Comparison of ENCODE assay signal across 19 cellular contexts in the genomic region with DNA sequence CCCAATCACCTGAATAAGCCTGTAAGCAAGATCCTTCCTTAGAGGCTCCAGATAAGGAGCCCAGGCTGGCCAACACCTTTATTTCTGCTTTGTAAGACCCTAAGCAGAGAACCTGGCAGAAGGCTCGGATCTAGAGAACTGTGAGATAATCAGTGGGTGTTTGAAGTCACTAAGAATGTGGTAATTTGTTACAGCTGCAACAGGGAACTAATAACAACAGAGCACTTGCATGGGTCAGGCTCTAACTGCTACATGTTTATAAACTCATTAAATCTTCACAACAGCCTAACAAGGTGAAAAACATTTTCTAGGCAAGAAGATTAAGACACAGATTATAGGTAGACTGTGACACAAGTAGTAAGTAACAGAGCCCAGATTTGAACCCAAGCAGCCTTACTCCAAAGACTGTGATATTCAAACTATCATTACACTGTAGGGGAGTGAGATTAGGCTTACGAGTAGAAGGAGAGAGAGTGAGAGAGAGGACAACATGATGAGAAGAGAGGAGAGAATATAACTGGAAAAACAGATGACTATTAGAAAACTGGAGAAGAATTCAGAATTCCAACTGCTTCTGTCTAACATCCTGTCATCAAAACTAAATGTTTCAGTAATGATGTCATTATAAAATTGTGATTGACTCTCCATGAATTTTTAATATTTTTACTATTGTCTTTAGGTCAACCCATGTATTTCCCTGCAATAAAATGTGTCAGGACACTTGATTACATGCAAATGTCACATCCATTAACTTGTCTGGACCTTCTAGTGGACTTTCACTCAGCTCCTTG.
"Had no signal": no experiment of that assay in that cellular context is flagged by ENCODE, and none has a peak within 500 bp of the region (broad histone marks: within the 10 kb centered on the region; RNA-seq: fewer than 3 reads in every experiment).

No MANE protein-coding gene starts in this region.

- H3K27me3 ChIP-seq: left lung, right atrium auricular region, upper lobe of left lung had no signal

- H3K9me3 Mint-ChIP-seq: activated naive CD8-positive, alpha-beta T cell treated with anti-CD3 and anti-CD28 coated beads for 36 hours; activated T-helper 1 cell treated with anti-CD3 and anti-CD28 coated beads, Interleukin-12 subunit alpha, Interleukin-12 subunit beta, Interleukin-2, Interleukin-4 antibody, amounts not matched to agents 30 ng/mL and 10 ng/mL and 1 ng/mL, durations not matched to agents 14 hours and 24 hours and 36 hours; stimulated activated naive CD8-positive, alpha-beta T cell treated with anti-CD3 and anti-CD28 coated beads, Interleukin-15, Interleukin-2, amounts not matched to agents 100 ng/mL and 50 ng/mL, for 24 hours had no signal

- H3K27ac ChIP-seq: left lung, right atrium auricular region, upper lobe of left lung had no signal

- ATAC-seq: activated CD4-positive, CD25-positive, alpha-beta regulatory T cell treated with anti-CD3 and anti-CD28 coated beads, Interleukin-2, amount 50 U/mL, for 24 hours; left lung; mucosa of descending colon; naive thymus-derived CD8-positive, alpha-beta T cell had no signal

- H3K4me3 Mint-ChIP-seq: activated naive CD8-positive, alpha-beta T cell treated with anti-CD3 and anti-CD28 coated beads for 36 hours; activated T-helper 1 cell treated with anti-CD3 and anti-CD28 coated beads, Interleukin-12 subunit alpha, Interleukin-12 subunit beta, Interleukin-2, Interleukin-4 antibody, amounts not matched to agents 30 ng/mL and 10 ng/mL and 1 ng/mL, durations not matched to agents 14 hours and 24 hours and 36 hours; brain; naive thymus-derived CD8-positive, alpha-beta T cell; stimulated activated naive CD8-positive, alpha-beta T cell treated with anti-CD3 and anti-CD28 coated beads, Interleukin-15, Interleukin-2, amounts not matched to agents 100 ng/mL and 50 ng/mL, for 24 hours had no signal

- H3K4me2 ChIP-seq: smooth muscle cell had no signal

- H3K4me1 Mint-ChIP-seq: activated naive CD8-positive, alpha-beta T cell treated with anti-CD3 and anti-CD28 coated beads for 36 hours had no signal

- H3K36me3 Mint-ChIP-seq: activated naive CD8-positive, alpha-beta T cell treated with anti-CD3 and anti-CD28 coated beads for 36 hours; brain; naive thymus-derived CD8-positive, alpha-beta T cell had no signal

- H3K4me1 ChIP-seq: left lung, right atrium auricular region, upper lobe of left lung had no signal

- H3K9me3 ChIP-seq: left lung, mucosa of descending colon, right atrium auricular region, upper lobe of left lung had no signal

- H3K36me3 ChIP-seq: left lung, right atrium auricular region, upper lobe of left lung had no signal

- DNase-seq: activated naive CD8-positive, alpha-beta T cell treated with anti-CD3 and anti-CD28 coated beads for 36 hours; amygdala; central memory CD4-positive, alpha-beta T cell; cortex of kidney; effector CD4-positive, alpha-beta T cell; kidney; left lung; mammary epithelial cell; mucosa of descending colon; naive thymus-derived CD8-positive, alpha-beta T cell; T-helper 1 cell; T1000 had no signal

- H3K27ac Mint-ChIP-seq: activated naive CD8-positive, alpha-beta T cell treated with anti-CD3 and anti-CD28 coated beads for 36 hours; activated T-helper 1 cell treated with anti-CD3 and anti-CD28 coated beads, Interleukin-12 subunit alpha, Interleukin-12 subunit beta, Interleukin-2, Interleukin-4 antibody, amounts not matched to agents 30 ng/mL and 10 ng/mL and 1 ng/mL, durations not matched to agents 14 hours and 24 hours and 36 hours; brain; stimulated activated naive CD8-positive, alpha-beta T cell treated with anti-CD3 and anti-CD28 coated beads, Interleukin-15, Interleukin-2, amounts not matched to agents 100 ng/mL and 50 ng/mL, for 24 hours had no signal

- H3K4me3 ChIP-seq: left lung, mucosa of descending colon, right atrium auricular region, smooth muscle cell, upper lobe of left lung had no signal
